ENCODE assay signal across 1 cellular context in genomic region chr16:3717235-3718018, GRCh38.
TF ChIP-seq lines count a peak whose summit lies in the region.

TSS of gene TRAP1 (minus strand) at chr16:3717524. CDS start at chr16:3717508, 16 bp downstream.

TF ChIP-seq in HepG2, 621 proteins besides CTCF, POLR2A, EP300 and RAD21 (continued from another document and continues in another):
- TF ChIP-seq PAXIP1 (CRISPR knock-in tag; conservative IDR thresholded peaks at IDR 0.05) (no peak), PRMT3 (CRISPR knock-in tag; IDR thresholded peaks at IDR 0.05; ENCODE audit: borderline replicate concordance, low read depth) (no peak; the same call in 1 of the 2 replicates), MAFF (IDR thresholded peaks at IDR 0.05; ENCODE audit: low read depth, low read length) (no peak), SCMH1 (CRISPR knock-in tag; IDR thresholded peaks at IDR 0.05; ENCODE audit: borderline replicate concordance) (no peak), BRF2 (CRISPR knock-in tag; IDR thresholded peaks at IDR 0.05) (no peak), NFKB2 (CRISPR knock-in tag; IDR thresholded peaks at IDR 0.05; ENCODE audit: borderline replicate concordance) (0 out of 2 replicates have a peak, but pooled peaks have one; percentile 63), RFX5 (IDR thresholded peaks at IDR 0.05; ENCODE audit: low read depth, low read length) (0 out of 2 replicates have a peak, but pooled peaks have one; percentile 11), ZNF674 (CRISPR knock-in tag; IDR thresholded peaks at IDR 0.05; ENCODE audit: low read depth) (no peak), NR1H2 (CRISPR knock-in tag; IDR thresholded peaks at IDR 0.05; ENCODE audit: borderline replicate concordance, low read depth) (no peak), ZNF18 (CRISPR knock-in tag; IDR thresholded peaks at IDR 0.05; ENCODE audit: insufficient replicate concordance) (no peak), ZBED4 (CRISPR knock-in tag; IDR thresholded peaks at IDR 0.05; ENCODE audit: borderline replicate concordance) (no peak), FOXA1 (IDR thresholded peaks at IDR 0.05) (no peak), FOXA1 (CRISPR knock-in tag; IDR thresholded peaks at IDR 0.05) (no peak), TFDP2 (CRISPR knock-in tag; IDR thresholded peaks at IDR 0.05) (peak; percentile 71), SKIL (CRISPR knock-in tag; IDR thresholded peaks at IDR 0.05; ENCODE audit: borderline replicate concordance) (no peak), FIP1L1 (IDR thresholded peaks at IDR 0.05; ENCODE audit: borderline replicate concordance, insufficient read depth, low read depth, low read length) (no peak), ZNF513 (CRISPR knock-in tag; conservative IDR thresholded peaks at IDR 0.05) (no peak), ERF (CRISPR knock-in tag; IDR thresholded peaks at IDR 0.05) (no peak), ZNF251 (CRISPR knock-in tag; IDR thresholded peaks at IDR 0.05) (no peak), GFI1 (CRISPR knock-in tag; IDR thresholded peaks at IDR 0.05; ENCODE audit: borderline replicate concordance) (peak; percentile 18; the same call in 1 of the 2 replicates), HMGXB4 (CRISPR knock-in tag; IDR thresholded peaks at IDR 0.05; ENCODE audit: borderline replicate concordance in 1 of 2, low read depth in 1 of 2) (peak in 1 of 2 experiments; percentile 49; a peak in 3 of 4 replicates), REPIN1 (CRISPR knock-in tag; IDR thresholded peaks at IDR 0.05; ENCODE audit: borderline replicate concordance, low read depth) (no peak), ZNF777 (CRISPR knock-in tag; IDR thresholded peaks at IDR 0.05) (peak; percentile 67; the same call in 1 of the 2 replicates), RXRB (CRISPR knock-in tag; IDR thresholded peaks at IDR 0.05; ENCODE audit: borderline replicate concordance) (no peak), CEBPG (CRISPR knock-in tag; IDR thresholded peaks at IDR 0.05) (no peak), ZNF326 (CRISPR knock-in tag; IDR thresholded peaks at IDR 0.05; ENCODE audit: borderline replicate concordance) (no peak), NR3C1 (CRISPR knock-in tag; IDR thresholded peaks at IDR 0.05) (no peak), ZNF883 (CRISPR knock-in tag; IDR thresholded peaks at IDR 0.05; ENCODE audit: not compliant biosample characterization) (peak; percentile 13), NCOA1 (CRISPR knock-in tag; IDR thresholded peaks at IDR 0.05) (no peak; the same call in 1 of the 2 replicates), ZFY (CRISPR knock-in tag; IDR thresholded peaks at IDR 0.05) (peak; percentile 91), PHF21A (CRISPR knock-in tag; IDR thresholded peaks at IDR 0.05) (no peak), NFRKB (IDR thresholded peaks at IDR 0.05) (no peak), HDAC2 (CRISPR knock-in tag; IDR thresholded peaks at IDR 0.05) (peak; percentile 49; the same call in 1 of the 2 replicates), ZNF232 (CRISPR knock-in tag; IDR thresholded peaks at IDR 0.05; ENCODE audit: borderline replicate concordance) (no peak; the same call in 1 of the 2 replicates), FOXO4 (CRISPR knock-in tag; conservative IDR thresholded peaks at IDR 0.05) (no peak), NR2F2 (IDR thresholded peaks at IDR 0.05; ENCODE audit: borderline replicate concordance, low read depth) (no peak), CENPX (CRISPR knock-in tag; IDR thresholded peaks at IDR 0.05) (no peak), RARG (CRISPR knock-in tag; IDR thresholded peaks at IDR 0.05; ENCODE audit: low read depth) (no peak)
